ENCODE assay signal across 8 cellular contexts in genomic region chr1:7561331-7561921, GRCh38.
DNase-seq lines count a peak whose midpoint lies in the region; ATAC-seq, FAIRE-seq and TF ChIP-seq lines count a peak whose summit lies in the region.
"Had no signal": no experiment of that assay in that cellular context is flagged by ENCODE, and none has a peak within 500 bp of the region (broad histone marks: within the 10 kb centered on the region; RNA-seq: fewer than 3 reads in every experiment).

No MANE protein-coding gene starts in this region.

- H3K9ac ChIP-seq in K562 (ENCODE audit: insufficient read depth in 1 of 2, low read depth in 2 of 2, low read length in 2 of 2), result no peak overlapping the region

- CTCF ChIA-PET in K562 (lab: Yijun Ruan, JAX; ENCODE audit: low intra/inter-chr PET ratio), result no interaction called here
- CTCF ChIA-PET in activated CD8-positive, alpha-beta memory T cell treated with anti-CD3 and anti-CD28 coated beads, Interleukin-2, amount 10 ng/mL, durations not matched to agents 7 days and 5 days (lab: Charles Lee), result interaction anchor here (1.6 kb wide), 1 partner anchor 12 kb away, joined by 3 read pairs; no protein-coding TSS in a partner anchor

- DNase-seq in EH (ENCODE audit: low read depth), result peak; percentile 24
- DNase-seq in HFFc6, result no peak
- peak; percentile 49 to 74 (median 67) for DNase-seq in K562 (ENCODE audit: extremely low read depth in 1 of 4, low spot score in 3 of 4)
- peak in 2 of 3 donors; percentile 31 to 34 for DNase-seq in mucosa of descending colon
- no peak for DNase-seq in frontal cortex (ENCODE audit: low spot score in 2 of 2)
- DNase-seq in activated CD8-positive, alpha-beta memory T cell treated with anti-CD3 and anti-CD28 coated beads, Interleukin-2, amount 10 ng/mL, durations not matched to agents 7 days and 5 days, result no peak
- DNase-seq: NCI-H1436 had no signal

- intact Hi-C loops in K562 (cut with micrococcal nuclease), result no loop called here
- intact Hi-C loops in mucosa of descending colon (cut with DNase I, micrococcal nuclease), result no loop called here

- peaks cover 41 to 89% of the 10 kb centered on the region in 2 experiments; a peak in 3 of 5 replicates for H3K27me3 ChIP-seq in K562 (ENCODE audit: control insufficient read depth in 2 of 2, insufficient read depth in 2 of 2, low read length in 2 of 2)

- H4K20me1 ChIP-seq in K562 (replicated peaks; ENCODE audit: control insufficient read depth, insufficient read depth, low read length), result peaks cover 23% of the 10 kb centered on the region

- H3K27me3 Mint-ChIP-seq in HFFc6 (ENCODE audit: insufficient read depth), result peaks cover 29% of the 10 kb centered on the region
- no peaks in the 10 kb centered on the region for H3K27me3 Mint-ChIP-seq in activated CD8-positive, alpha-beta memory T cell treated with anti-CD3 and anti-CD28 coated beads, Interleukin-2, amount 10 ng/mL, durations not matched to agents 7 days and 5 days

- no peak overlapping the region for H3K4me3 Mint-ChIP-seq in HFFc6
- H3K4me3 Mint-ChIP-seq in activated CD8-positive, alpha-beta memory T cell treated with anti-CD3 and anti-CD28 coated beads, Interleukin-2, amount 10 ng/mL, durations not matched to agents 7 days and 5 days, result no peak overlapping the region

- H2AFZ ChIP-seq in K562 (ENCODE audit: low read depth, low read length), result no peak overlapping the region

- no peaks in the 10 kb centered on the region for H3K36me3 Mint-ChIP-seq in HFFc6 (ENCODE audit: low read depth)
- H3K36me3 Mint-ChIP-seq in activated CD8-positive, alpha-beta memory T cell treated with anti-CD3 and anti-CD28 coated beads, Interleukin-2, amount 10 ng/mL, durations not matched to agents 7 days and 5 days, result no peaks in the 10 kb centered on the region

- no peak for TF ChIP-seq EP300 in K562 (IDR thresholded peaks at IDR 0.05; ENCODE audit: low read length)

- peak; percentile 52 for FAIRE-seq in K562 (lab: Jason Lieb, UNC)
- FAIRE-seq in frontal cortex (lab: Jason Lieb, UNC), result no peak

- no peak overlapping the region for H3K27ac ChIP-seq in K562 (ENCODE audit: extremely low read depth, low read depth, low read length)

- no TSS peak for BruUV-seq in K562 (replicated peaks; lab: Mats Ljungman, UMichigan)

- 6% methylated on average over 14 of the region's 16 CpGs for WGBS in K562 (ENCODE audit: insufficient coverage, low coverage, missing lambda C conversion rate)

- TF ChIP-seq CTCF in HFFc6 (IDR thresholded peaks at IDR 0.05) (peak; percentile 60; the same call in 1 of the 2 replicates), K562 (IDR thresholded peaks at IDR 0.05 in 2 of 3, conservative IDR thresholded peaks at IDR 0.05 in 1 of 3; ENCODE audit: insufficient read depth in 2 of 3, low read depth in 1 of 3, low read length in 3 of 3) (peak; percentile 59 to 72 (median 59)), mucosa of descending colon (IDR thresholded peaks at IDR 0.05) (no peak)

- H3K9me3 Mint-ChIP-seq in HFFc6, result no peaks in the 10 kb centered on the region
- H3K9me3 Mint-ChIP-seq in activated CD8-positive, alpha-beta memory T cell treated with anti-CD3 and anti-CD28 coated beads, Interleukin-2, amount 10 ng/mL, durations not matched to agents 7 days and 5 days (ENCODE audit: low read depth), result no peaks in the 10 kb centered on the region

- TF ChIP-seq POLR2A in K562 (conservative IDR thresholded peaks at IDR 0.05), result no peak

- TF ChIP-seq RAD21 in K562 (CRISPR knock-in tag; conservative IDR thresholded peaks at IDR 0.05 in 1 of 2, IDR thresholded peaks at IDR 0.05 in 1 of 2), result peak in 1 of 2 experiments; percentile 39; a peak in 2 of 4 replicates

- H3K4me2 ChIP-seq in K562 (ENCODE audit: insufficient read depth, low read length), result no peak overlapping the region

- no peaks in the 10 kb centered on the region for H3K9me1 ChIP-seq in K562 (ENCODE audit: control insufficient read depth, insufficient read depth, low read length)

- H3K9me3 ChIP-seq in K562 (replicated peaks; ENCODE audit: control insufficient read depth, insufficient read depth, low read depth, low read length), result no peaks in the 10 kb centered on the region
- no peaks in the 10 kb centered on the region for H3K9me3 ChIP-seq in mucosa of descending colon

- no peak overlapping the region for H3K4me3 ChIP-seq in K562
- H3K4me3 ChIP-seq in mucosa of descending colon, result no peak overlapping the region

- ATAC-seq in K562 (peak; percentile 95), mucosa of descending colon (peak; percentile 65), GM21526 (IDR thresholded peaks at IDR 0.05; ENCODE audit: low FRiP score, unreplicated experiment) (no peak)
- no peak for ATAC-seq in activated CD8-positive, alpha-beta memory T cell treated with anti-CD3 and anti-CD28 coated beads, Interleukin-2, amount 10 ng/mL, durations not matched to agents 7 days and 5 days

- H3K27ac Mint-ChIP-seq in HFFc6, result no peak overlapping the region
- H3K27ac Mint-ChIP-seq in activated CD8-positive, alpha-beta memory T cell treated with anti-CD3 and anti-CD28 coated beads, Interleukin-2, amount 10 ng/mL, durations not matched to agents 7 days and 5 days, result no peak overlapping the region

- H3K79me2 ChIP-seq in K562 (ENCODE audit: control insufficient read depth, insufficient read depth, low read length), result no peaks in the 10 kb centered on the region

- no peaks in the 10 kb centered on the region for H3K36me3 ChIP-seq in K562 (ENCODE audit: control insufficient read depth, insufficient read depth, low read length)
- no peaks in the 10 kb centered on the region for H3K36me3 ChIP-seq in mucosa of descending colon (ENCODE audit: low read depth)

- H3K4me1 ChIP-seq in K562 (replicated peaks in 1 of 2; ENCODE audit: control insufficient read depth in 2 of 2, insufficient read depth in 2 of 2, low read length in 2 of 2) (peaks cover 0 to 8% of the 10 kb centered on the region in 2 experiments; a peak in 1 of 5 replicates), mucosa of descending colon (ENCODE audit: low read depth) (no peaks in the 10 kb centered on the region)

- in situ Hi-C loops in K562 (cut with MboI), result no loop called here

- no peaks in the 10 kb centered on the region for H3K4me1 Mint-ChIP-seq in HFFc6 (ENCODE audit: low read depth)
- no peaks in the 10 kb centered on the region for H3K4me1 Mint-ChIP-seq in activated CD8-positive, alpha-beta memory T cell treated with anti-CD3 and anti-CD28 coated beads, Interleukin-2, amount 10 ng/mL, durations not matched to agents 7 days and 5 days

- POLR2A ChIA-PET in K562 (lab: Yijun Ruan, JAX), result interaction anchor here (0.6 to 1.0 kb wide), 3 partner anchors 8 to 19 kb away, joined by 3 to 5 read pairs (median 3); no protein-coding TSS in a partner anchor

TF ChIP-seq in K562, 482 proteins besides CTCF, POLR2A, EP300 and RAD21:
- TF ChIP-seq EGR1 (conservative IDR thresholded peaks at IDR 0.05) (peak; percentile 21; the same call in 1 of the 2 replicates), ZNF778 (CRISPR knock-in tag; IDR thresholded peaks at IDR 0.05) (no peak), KLF16 (IDR thresholded peaks at IDR 0.05) (no peak), TBP (optimal IDR thresholded peaks at IDR 0.05; ENCODE audit: low read depth, low read length) (no peak), SMC3 (conservative IDR thresholded peaks at IDR 0.05; ENCODE audit: insufficient read depth, low read depth, low read length) (0 out of 2 replicates have a peak, but pooled peaks have one; percentile 6), ZNF263 (CRISPR knock-in tag; IDR thresholded peaks at IDR 0.05; ENCODE audit: borderline replicate concordance) (0 out of 2 replicates have a peak, but pooled peaks have one; percentile 16), NRF1 (conservative IDR thresholded peaks at IDR 0.05 in 1 of 2, IDR thresholded peaks at IDR 0.05 in 1 of 2) (peak; percentile 25 to 54; a peak in 3 of 4 replicates), ZNF197 (CRISPR knock-in tag; IDR thresholded peaks at IDR 0.05; ENCODE audit: low read depth) (no peak)

Comparison
In these comparisons a context has a peak if more than half of its experiments do, and no peak if none do; other contexts are left out.
1. DNase-seq: peak in EH (single experiment), K562 (4 of 4) and mucosa of descending colon (2 of 3); none in HFFc6 (single experiment), frontal cortex (0 of 2) and activated CD8-positive, alpha-beta memory T cell treated with anti-CD3 and anti-CD28 coated beads, Interleukin-2, amount 10 ng/mL, durations not matched to agents 7 days and 5 days (single experiment).
2. ATAC-seq: peak in K562 (single experiment) and mucosa of descending colon (single experiment); none in GM21526 (single experiment) and activated CD8-positive, alpha-beta memory T cell treated with anti-CD3 and anti-CD28 coated beads, Interleukin-2, amount 10 ng/mL, durations not matched to agents 7 days and 5 days (single experiment).